Comparison of ENCODE assay signal across 8 cellular contexts in the genomic region with DNA sequence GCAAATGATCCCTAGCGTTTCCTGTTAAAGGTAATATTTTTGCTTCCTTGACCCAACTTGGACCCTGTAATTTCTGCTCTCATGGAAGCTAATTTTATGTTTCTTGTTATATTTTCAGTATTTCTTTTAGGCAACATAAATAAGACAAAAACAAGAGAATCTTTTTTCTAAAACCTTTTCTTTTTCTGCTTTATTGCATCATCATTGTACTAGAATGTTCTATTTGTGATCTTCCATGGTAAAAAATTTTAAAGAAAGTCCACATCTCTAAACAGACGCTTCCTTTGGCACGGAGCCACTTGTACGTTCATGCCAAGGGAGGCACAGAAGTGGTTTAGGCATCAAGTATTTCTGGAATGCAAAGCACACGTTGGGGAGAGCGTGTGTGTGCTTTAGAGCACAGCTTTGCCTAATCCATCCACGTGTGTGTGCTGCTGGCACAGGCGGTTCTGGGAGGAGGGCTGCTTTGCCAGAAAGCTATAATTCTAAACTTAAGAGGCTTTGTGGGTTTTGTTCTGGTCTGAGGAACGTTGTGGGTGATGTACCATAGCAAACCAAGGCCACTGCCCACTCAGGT.
DNase-seq lines count a peak whose midpoint lies in the region; ATAC-seq and TF ChIP-seq lines count a peak whose summit lies in the region.

No MANE protein-coding gene starts in this region.

- ATAC-seq in HG02610 (IDR thresholded peaks at IDR 0.05; ENCODE audit: unreplicated experiment) (no peak), HG03354 (IDR thresholded peaks at IDR 0.05; ENCODE audit: poor library complexity, severe bottlenecking, unreplicated experiment) (no peak), GM19397 (IDR thresholded peaks at IDR 0.05; ENCODE audit: unreplicated experiment) (no peak)

- TF ChIP-seq CTCF in WERI-Rb-1 (IDR thresholded peaks at IDR 0.05; ENCODE audit: low read depth, low read length) (no peak), left ventricle myocardium inferior (IDR thresholded peaks at IDR 0.05; ENCODE audit: borderline replicate concordance) (no peak)

- peak; percentile 76 for DNase-seq in HK-2 (ENCODE audit: unreplicated experiment)
- peak; percentile 53 for DNase-seq in WERI-Rb-1
- peak; percentile 68 for DNase-seq in left ventricle myocardium inferior
- peak; percentile 75 for DNase-seq in superior temporal gyrus (ENCODE audit: extremely low spot score)
- DNase-seq in HuH-7.5 (ENCODE audit: low spot score) = no peak

- H3K9me3 ChIP-seq in WERI-Rb-1 (ENCODE audit: severe bottlenecking) = no peaks in the 10 kb centered on the region
- no peaks in the 10 kb centered on the region for H3K9me3 ChIP-seq in left ventricle myocardium inferior (replicated peaks)

- peaks cover 37% of the 10 kb centered on the region for H3K4me1 ChIP-seq in left ventricle myocardium inferior

- H3K36me3 ChIP-seq in WERI-Rb-1 = peaks cover 6% of the 10 kb centered on the region; the same call in 1 of the 2 replicates
- H3K36me3 ChIP-seq in left ventricle myocardium inferior = no peaks in the 10 kb centered on the region

- H3K27ac ChIP-seq in WERI-Rb-1 = no peak overlapping the region
- H3K27ac ChIP-seq in left ventricle myocardium inferior (replicated peaks) = peak overlapping the region; percentile 68

- intact Hi-C loops in left ventricle myocardium inferior (cut with micrococcal nuclease) = no loop called here

- no peaks in the 10 kb centered on the region for H3K27me3 ChIP-seq in WERI-Rb-1 (ENCODE audit: insufficient read depth, low read depth, severe bottlenecking)
- H3K27me3 ChIP-seq in left ventricle myocardium inferior (ENCODE audit: low read depth) = no peaks in the 10 kb centered on the region

- H3K4me3 ChIP-seq in WERI-Rb-1 (ENCODE audit: low read depth, low read length) (no peak overlapping the region), left ventricle myocardium inferior (no peak overlapping the region)
